In the genomic region with DNA sequence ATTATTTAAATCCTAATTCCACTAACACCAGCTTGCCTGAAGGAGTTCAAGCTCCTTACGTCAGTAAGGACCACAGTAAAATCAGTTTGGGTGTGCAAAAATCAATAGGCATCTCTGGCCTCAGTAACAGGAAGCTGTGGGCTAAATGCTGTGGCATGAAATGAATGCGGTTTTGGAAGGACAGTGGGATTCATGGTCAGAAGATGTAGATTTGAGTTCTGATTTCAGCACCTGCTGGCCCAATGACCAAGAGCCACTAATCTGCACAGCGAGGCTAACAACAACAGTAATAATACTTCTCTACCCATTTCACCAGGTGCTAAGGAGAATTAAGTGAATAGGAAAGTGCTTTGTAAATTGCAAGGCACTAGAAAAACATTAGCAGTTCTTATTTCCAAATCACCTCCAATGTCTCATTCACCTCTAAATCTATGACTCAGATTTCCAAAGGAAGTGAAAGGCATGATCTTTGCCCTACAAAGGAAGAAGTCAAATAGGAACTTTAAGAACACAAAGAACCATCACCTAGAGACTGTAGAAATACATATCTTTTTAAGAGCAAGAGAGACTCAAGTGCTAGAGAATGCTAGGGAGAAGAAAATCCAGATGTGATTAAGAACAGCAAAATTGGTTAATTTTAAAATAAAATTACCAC, we compare ENCODE assay signal across 10 cellular contexts.
DNase-seq lines count a peak whose midpoint lies in the region; ATAC-seq, FAIRE-seq and TF ChIP-seq lines count a peak whose summit lies in the region.
"Had no signal": no experiment of that assay in that cellular context is flagged by ENCODE, and none has a peak within 500 bp of the region (broad histone marks: within the 10 kb centered on the region; RNA-seq: fewer than 3 reads in every experiment).

No MANE protein-coding gene starts in this region.

- intact Hi-C loops in activated CD4-positive, alpha-beta memory T cell treated with anti-CD3 and anti-CD28 coated beads for 36 hours (cut with micrococcal nuclease) = loop anchor here (1.0 kb wide), 1 partner anchor 21 kb away; no protein-coding TSS in a partner anchor

- no peak overlapping the region for H3K27ac ChIP-seq in DOHH2 (ENCODE audit: low read depth, low read length)
- H3K27ac ChIP-seq: lower lobe of right lung had no signal

- DNase-seq in HS-5 (ENCODE audit: low read depth) = peak; percentile 6
- DNase-seq in activated CD4-positive, alpha-beta memory T cell treated with anti-CD3 and anti-CD28 coated beads for 36 hours = no peak
- DNase-seq in myocyte (ENCODE audit: low read depth) = peak; percentile 23
- DNase-seq in GM19238 (ENCODE audit: insufficient read length, low spot score) = no peak
- DNase-seq in urothelium cell line (ENCODE audit: low spot score) = no peak
- DNase-seq: lower lobe of right lung, NCI-H345 had no signal

- no peaks in the 10 kb centered on the region for H3K27me3 Mint-ChIP-seq in activated CD4-positive, alpha-beta memory T cell treated with anti-CD3 and anti-CD28 coated beads for 36 hours

- CTCF ChIA-PET in activated CD4-positive, alpha-beta memory T cell treated with anti-CD3 and anti-CD28 coated beads for 36 hours (lab: Charles Lee) = interaction anchor here (0.6 to 4.8 kb wide), 11 partner anchors 10 to 68 kb away, joined by 3 to 27 read pairs (median 3); no protein-coding TSS in a partner anchor

- H3K27me3 ChIP-seq in DOHH2 (ENCODE audit: control insufficient read depth, low read length) = no peaks in the 10 kb centered on the region

- peak overlapping the region; percentile 10; the same call in 1 of the 2 replicates for H3K4me2 ChIP-seq in DOHH2 (ENCODE audit: low read length)

- H3K36me3 ChIP-seq in DOHH2 (ENCODE audit: control insufficient read depth, low read length) = peaks cover 44% of the 10 kb centered on the region
- H3K36me3 ChIP-seq: lower lobe of right lung had no signal

- H3K36me3 Mint-ChIP-seq in activated CD4-positive, alpha-beta memory T cell treated with anti-CD3 and anti-CD28 coated beads for 36 hours = peaks cover 25% of the 10 kb centered on the region

- no peak for TF ChIP-seq CTCF in DOHH2 (IDR thresholded peaks at IDR 0.05; ENCODE audit: low read depth, low read length, poor library complexity, severe bottlenecking)

- no peak for FAIRE-seq in urothelium cell line (lab: Jason Lieb, UNC)

- POLR2A ChIA-PET in activated CD4-positive, alpha-beta memory T cell treated with anti-CD3 and anti-CD28 coated beads for 36 hours (lab: Charles Lee) = interaction anchor here (1.0 to 1.5 kb wide), 4 partner anchors 9 to 61 kb away, joined by 3 to 4 read pairs (median 4); no protein-coding TSS in a partner anchor

- H3F3A ChIP-seq in DOHH2 (ENCODE audit: control insufficient read depth, insufficient read depth) = peaks cover 26% of the 10 kb centered on the region

- H3K4me3 ChIP-seq in DOHH2 (ENCODE audit: low read length) = no peak overlapping the region
- H3K4me3 ChIP-seq: lower lobe of right lung had no signal

- peak overlapping the region; percentile 10 for H3K4me3 Mint-ChIP-seq in activated CD4-positive, alpha-beta memory T cell treated with anti-CD3 and anti-CD28 coated beads for 36 hours

- peaks cover 94% of the 10 kb centered on the region for H3K4me1 ChIP-seq in DOHH2 (ENCODE audit: control insufficient read depth, low read length)

- H3K9me2 ChIP-seq in DOHH2 (replicated peaks; ENCODE audit: control insufficient read depth, low read length) = no peaks in the 10 kb centered on the region

- peaks cover 82% of the 10 kb centered on the region for H3K4me1 Mint-ChIP-seq in activated CD4-positive, alpha-beta memory T cell treated with anti-CD3 and anti-CD28 coated beads for 36 hours (ENCODE audit: low read depth)

- H3K79me2 ChIP-seq in DOHH2 (ENCODE audit: control insufficient read depth, low read length) = peaks cover 25% of the 10 kb centered on the region

- ATAC-seq in HG03039 (IDR thresholded peaks at IDR 0.05; ENCODE audit: unreplicated experiment) (no peak), HG03439 (IDR thresholded peaks at IDR 0.05; ENCODE audit: unreplicated experiment) (no peak)

- no peaks in the 10 kb centered on the region for H4K20me1 ChIP-seq in DOHH2 (ENCODE audit: control insufficient read depth, insufficient read depth, low read depth, low read length)

- no peaks in the 10 kb centered on the region for H3K9me3 ChIP-seq in DOHH2 (ENCODE audit: control insufficient read depth, insufficient read depth, low read length)
- H3K9me3 ChIP-seq: lower lobe of right lung had no signal

- H3K27ac Mint-ChIP-seq in activated CD4-positive, alpha-beta memory T cell treated with anti-CD3 and anti-CD28 coated beads for 36 hours = peak overlapping the region; percentile 72

- H3K9me3 Mint-ChIP-seq in activated CD4-positive, alpha-beta memory T cell treated with anti-CD3 and anti-CD28 coated beads for 36 hours = no peaks in the 10 kb centered on the region

Comparison
In these comparisons a context has a peak if more than half of its experiments do, and no peak if none do; other contexts are left out.
1. DNase-seq: peak in HS-5 (single experiment) and myocyte (single experiment); none in activated CD4-positive, alpha-beta memory T cell treated with anti-CD3 and anti-CD28 coated beads for 36 hours (single experiment), GM19238 (single experiment) and urothelium cell line (single experiment).